1 cellular context compared by ENCODE assay signal in the genomic region with DNA sequence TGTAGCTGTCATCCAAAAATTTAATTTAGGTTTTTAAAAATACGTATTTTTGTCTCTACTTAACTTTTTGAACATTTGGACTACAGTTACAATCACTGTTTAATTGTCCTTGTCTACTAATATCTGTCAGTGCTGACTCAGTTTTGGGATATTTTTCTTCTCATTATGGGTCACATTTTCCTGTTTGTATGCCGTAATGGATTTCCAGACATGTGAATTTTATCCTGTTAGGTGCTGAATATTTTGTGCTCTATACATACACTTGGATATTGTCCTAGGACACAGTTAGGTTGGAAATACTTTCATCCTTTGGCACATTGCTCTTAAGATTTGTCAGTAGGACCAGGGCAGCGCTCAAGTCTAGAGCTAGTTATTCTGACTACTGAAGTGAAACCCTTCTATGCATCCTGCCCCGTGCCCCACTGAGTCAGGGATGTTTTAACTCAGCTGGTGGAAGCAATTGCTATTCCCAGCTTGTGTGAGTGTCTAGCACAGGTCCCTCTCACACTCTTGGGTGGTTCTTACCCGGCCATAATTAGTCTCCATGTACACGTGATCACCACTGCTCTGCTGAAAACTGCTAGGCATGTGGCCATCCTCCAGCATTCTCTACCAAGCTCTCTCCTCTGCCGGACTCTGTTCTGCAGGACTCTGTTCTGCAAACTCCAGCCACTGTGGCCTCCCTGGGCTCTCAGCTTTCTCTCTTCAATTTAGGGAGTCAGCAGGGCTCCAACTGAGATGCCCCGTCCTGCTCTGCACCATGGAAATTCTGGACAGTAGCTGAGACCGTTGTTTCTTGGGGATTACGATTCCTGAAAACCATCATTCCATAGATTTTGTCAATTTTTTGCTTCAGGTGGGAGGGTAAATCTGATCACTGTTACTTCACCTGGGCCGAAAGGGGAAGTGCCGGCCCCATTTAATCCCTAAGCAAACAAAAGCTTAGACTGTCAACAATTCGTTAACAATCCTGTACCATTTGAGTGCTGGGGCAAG.
TF ChIP-seq lines count a peak whose summit lies in the region.

No MANE protein-coding gene starts in this region.

TF ChIP-seq in HepG2, 621 proteins besides CTCF, POLR2A, EP300 and RAD21 (continued from another document and continues in another):
- TF ChIP-seq ZNF770 (CRISPR knock-in tag; IDR thresholded peaks at IDR 0.05) (peak; percentile 85), THAP8 (CRISPR knock-in tag; IDR thresholded peaks at IDR 0.05; ENCODE audit: borderline replicate concordance) (no peak), HNF4G (IDR thresholded peaks at IDR 0.05; ENCODE audit: borderline replicate concordance, low read depth, low read length) (peak; percentile 13; the same call in 1 of the 2 replicates), HNF4G (CRISPR knock-in tag; IDR thresholded peaks at IDR 0.05; ENCODE audit: borderline replicate concordance, low read depth) (no peak), ZNF503 (CRISPR knock-in tag; IDR thresholded peaks at IDR 0.05) (peak; percentile 83; the same call in 1 of the 2 replicates), ZNF329 (CRISPR knock-in tag; IDR thresholded peaks at IDR 0.05; ENCODE audit: low read depth) (no peak), BORCS8-MEF2B (CRISPR knock-in tag; IDR thresholded peaks at IDR 0.05) (no peak), ZNF441 (CRISPR knock-in tag; IDR thresholded peaks at IDR 0.05; ENCODE audit: borderline replicate concordance) (peak; percentile 73), ZNF501 (CRISPR knock-in tag; IDR thresholded peaks at IDR 0.05) (peak; percentile 72; the same call in 1 of the 2 replicates), ZNF136 (CRISPR knock-in tag; IDR thresholded peaks at IDR 0.05; ENCODE audit: low read depth) (0 out of 2 replicates have a peak, but pooled peaks have one; percentile 28), ZBTB7B (CRISPR knock-in tag; IDR thresholded peaks at IDR 0.05) (0 out of 2 replicates have a peak, but pooled peaks have one; percentile 44), ADNP (CRISPR knock-in tag; IDR thresholded peaks at IDR 0.05) (no peak), ZNF816 (CRISPR knock-in tag; IDR thresholded peaks at IDR 0.05; ENCODE audit: borderline replicate concordance) (no peak), ZNF331 (CRISPR knock-in tag; IDR thresholded peaks at IDR 0.05) (no peak; the same call in 1 of the 2 replicates), CAMTA2 (CRISPR knock-in tag; IDR thresholded peaks at IDR 0.05; ENCODE audit: borderline replicate concordance) (no peak), TBL1XR1 (IDR thresholded peaks at IDR 0.05; ENCODE audit: borderline replicate concordance, low read length, partially characterized antibody) (peak; percentile 63), RARA (CRISPR knock-in tag; IDR thresholded peaks at IDR 0.05) (peak; percentile 82), CSRNP2 (CRISPR knock-in tag; conservative IDR thresholded peaks at IDR 0.05; ENCODE audit: low read depth) (no peak), KDM5B (CRISPR knock-in tag; IDR thresholded peaks at IDR 0.05; ENCODE audit: borderline replicate concordance) (0 out of 2 replicates have a peak, but pooled peaks have one; percentile 26), SUZ12 (IDR thresholded peaks at IDR 0.05; ENCODE audit: low read depth, low read length) (no peak), SNAPC2 (CRISPR knock-in tag; IDR thresholded peaks at IDR 0.05) (0 out of 2 replicates have a peak, but pooled peaks have one; percentile 65), ZNF44 (CRISPR knock-in tag; IDR thresholded peaks at IDR 0.05) (no peak), NFAT5 (CRISPR knock-in tag; IDR thresholded peaks at IDR 0.05) (no peak)
- TF ChIP-seq, protein P1, sequence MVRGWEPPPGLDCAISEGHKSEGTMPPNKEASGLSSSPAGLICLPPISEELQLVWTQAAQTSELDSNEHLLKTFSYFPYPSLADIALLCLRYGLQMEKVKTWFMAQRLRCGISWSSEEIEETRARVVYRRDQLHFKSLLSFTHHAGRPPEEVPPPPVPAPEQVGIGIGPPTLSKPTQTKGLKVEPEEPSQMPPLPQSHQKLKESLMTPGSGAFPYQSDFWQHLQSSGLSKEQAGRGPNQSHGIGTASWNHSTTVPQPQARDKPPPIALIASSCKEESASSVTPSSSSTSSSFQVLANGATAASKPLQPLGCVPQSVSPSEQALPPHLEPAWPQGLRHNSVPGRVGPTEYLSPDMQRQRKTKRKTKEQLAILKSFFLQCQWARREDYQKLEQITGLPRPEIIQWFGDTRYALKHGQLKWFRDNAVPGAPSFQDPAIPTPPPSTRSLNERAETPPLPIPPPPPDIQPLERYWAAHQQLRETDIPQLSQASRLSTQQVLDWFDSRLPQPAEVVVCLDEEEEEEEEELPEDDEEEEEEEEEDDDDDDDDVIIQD (CRISPR knock-in tag; IDR thresholded peaks at IDR 0.05; ENCODE audit: low read depth): no peak
- TF ChIP-seq, protein P2, sequence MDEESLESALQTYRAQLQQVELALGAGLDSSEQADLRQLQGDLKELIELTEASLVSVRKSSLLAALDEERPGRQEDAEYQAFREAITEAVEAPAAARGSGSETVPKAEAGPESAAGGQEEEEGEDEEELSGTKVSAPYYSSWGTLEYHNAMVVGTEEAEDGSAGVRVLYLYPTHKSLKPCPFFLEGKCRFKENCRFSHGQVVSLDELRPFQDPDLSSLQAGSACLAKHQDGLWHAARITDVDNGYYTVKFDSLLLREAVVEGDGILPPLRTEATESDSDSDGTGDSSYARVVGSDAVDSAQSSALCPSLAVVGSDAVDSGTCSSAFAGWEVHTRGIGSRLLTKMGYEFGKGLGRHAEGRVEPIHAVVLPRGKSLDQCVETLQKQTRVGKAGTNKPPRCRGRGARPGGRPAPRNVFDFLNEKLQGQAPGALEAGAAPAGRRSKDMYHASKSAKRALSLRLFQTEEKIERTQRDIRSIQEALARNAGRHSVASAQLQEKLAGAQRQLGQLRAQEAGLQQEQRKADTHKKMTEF (CRISPR knock-in tag; IDR thresholded peaks at IDR 0.05): 0 out of 2 replicates have a peak, but pooled peaks have one; percentile 38
- TF ChIP-seq, protein P3, sequence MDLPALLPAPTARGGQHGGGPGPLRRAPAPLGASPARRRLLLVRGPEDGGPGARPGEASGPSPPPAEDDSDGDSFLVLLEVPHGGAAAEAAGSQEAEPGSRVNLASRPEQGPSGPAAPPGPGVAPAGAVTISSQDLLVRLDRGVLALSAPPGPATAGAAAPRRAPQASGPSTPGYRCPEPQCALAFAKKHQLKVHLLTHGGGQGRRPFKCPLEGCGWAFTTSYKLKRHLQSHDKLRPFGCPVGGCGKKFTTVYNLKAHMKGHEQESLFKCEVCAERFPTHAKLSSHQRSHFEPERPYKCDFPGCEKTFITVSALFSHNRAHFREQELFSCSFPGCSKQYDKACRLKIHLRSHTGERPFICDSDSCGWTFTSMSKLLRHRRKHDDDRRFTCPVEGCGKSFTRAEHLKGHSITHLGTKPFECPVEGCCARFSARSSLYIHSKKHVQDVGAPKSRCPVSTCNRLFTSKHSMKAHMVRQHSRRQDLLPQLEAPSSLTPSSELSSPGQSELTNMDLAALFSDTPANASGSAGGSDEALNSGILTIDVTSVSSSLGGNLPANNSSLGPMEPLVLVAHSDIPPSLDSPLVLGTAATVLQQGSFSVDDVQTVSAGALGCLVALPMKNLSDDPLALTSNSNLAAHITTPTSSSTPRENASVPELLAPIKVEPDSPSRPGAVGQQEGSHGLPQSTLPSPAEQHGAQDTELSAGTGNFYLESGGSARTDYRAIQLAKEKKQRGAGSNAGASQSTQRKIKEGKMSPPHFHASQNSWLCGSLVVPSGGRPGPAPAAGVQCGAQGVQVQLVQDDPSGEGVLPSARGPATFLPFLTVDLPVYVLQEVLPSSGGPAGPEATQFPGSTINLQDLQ (CRISPR knock-in tag; IDR thresholded peaks at IDR 0.05): no peak
- TF ChIP-seq, protein P4, sequence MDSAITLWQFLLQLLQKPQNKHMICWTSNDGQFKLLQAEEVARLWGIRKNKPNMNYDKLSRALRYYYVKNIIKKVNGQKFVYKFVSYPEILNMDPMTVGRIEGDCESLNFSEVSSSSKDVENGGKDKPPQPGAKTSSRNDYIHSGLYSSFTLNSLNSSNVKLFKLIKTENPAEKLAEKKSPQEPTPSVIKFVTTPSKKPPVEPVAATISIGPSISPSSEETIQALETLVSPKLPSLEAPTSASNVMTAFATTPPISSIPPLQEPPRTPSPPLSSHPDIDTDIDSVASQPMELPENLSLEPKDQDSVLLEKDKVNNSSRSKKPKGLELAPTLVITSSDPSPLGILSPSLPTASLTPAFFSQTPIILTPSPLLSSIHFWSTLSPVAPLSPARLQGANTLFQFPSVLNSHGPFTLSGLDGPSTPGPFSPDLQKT (CRISPR knock-in tag; IDR thresholded peaks at IDR 0.05; ENCODE audit: borderline replicate concordance): no peak
- TF ChIP-seq, protein P5, sequence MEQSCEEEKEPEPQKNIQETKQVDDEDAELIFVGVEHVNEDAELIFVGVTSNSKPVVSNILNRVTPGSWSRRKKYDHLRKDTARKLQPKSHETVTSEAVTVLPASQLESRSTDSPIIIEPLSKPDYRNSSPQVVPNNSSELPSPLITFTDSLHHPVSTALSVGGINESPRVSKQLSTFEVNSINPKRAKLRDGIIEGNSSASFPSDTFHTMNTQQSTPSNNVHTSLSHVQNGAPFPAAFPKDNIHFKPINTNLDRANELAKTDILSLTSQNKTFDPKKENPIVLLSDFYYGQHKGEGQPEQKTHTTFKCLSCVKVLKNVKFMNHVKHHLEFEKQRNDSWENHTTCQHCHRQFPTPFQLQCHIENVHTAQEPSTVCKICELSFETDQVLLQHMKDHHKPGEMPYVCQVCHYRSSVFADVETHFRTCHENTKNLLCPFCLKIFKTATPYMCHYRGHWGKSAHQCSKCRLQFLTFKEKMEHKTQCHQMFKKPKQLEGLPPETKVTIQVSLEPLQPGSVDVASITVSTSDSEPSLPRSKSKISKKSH (CRISPR knock-in tag; IDR thresholded peaks at IDR 0.05; ENCODE audit: borderline replicate concordance): no peak
